Comparison of ENCODE assay signal across 28 cellular contexts in genomic region chr18:75438891-75439290, GRCh38. TPM values are rescaled to one million over a fixed set of nuclear protein-coding genes. Genes with fewer than 3 reads are reported as not detected.
"Had no signal": no experiment of that assay in that cellular context is flagged by ENCODE, and none has a peak within 500 bp of the region (broad histone marks: within the 10 kb centered on the region; RNA-seq: fewer than 3 reads in every experiment).

No MANE protein-coding gene starts in this region.

- H3K36me3 ChIP-seq: esophagus squamous epithelium, sigmoid colon, thyroid gland, WERI-Rb-1 had no signal

- ATAC-seq: activated T-cell treated with anti-CD3 and anti-CD28 coated beads, Interleukin-2, amount 50 U/mL, for 4 hours; left ventricle myocardium superior; natural killer cell treated with Interleukin-12 subunit alpha and Interleukin-12 subunit beta and Interleukin-15 and Interleukin-18, amount 100 ng/mL, for 72 hours; T-cell had no signal

- H3K9me3 ChIP-seq: esophagus squamous epithelium, sigmoid colon, thyroid gland had no signal

- DNase-seq: activated CD4-positive, CD25-positive, alpha-beta regulatory T cell treated with anti-CD3 and anti-CD28 coated beads, Interleukin-2, amount 50 U/mL, for 72 hours; activated CD8-positive, alpha-beta memory T cell treated with anti-CD3 and anti-CD28 coated beads for 24 hours; activated CD8-positive, alpha-beta memory T cell treated with anti-CD3 and anti-CD28 coated beads, Interleukin-2, amount 50 U/mL, for 48 hours; activated naive CD4-positive, alpha-beta T cell treated with Interleukin-2 at 50 U/mL for 16 hours; activated naive CD8-positive, alpha-beta T cell treated with anti-CD3 and anti-CD28 coated beads for 36 hours; activated T-cell treated with anti-CD3 and anti-CD28 coated beads, Interleukin-2, amount 50 U/mL, for 4 hours; amygdala; cortex of kidney; endodermal cell; esophagus squamous epithelium; hypothalamus; left ventricle myocardium superior; midbrain; retina; sigmoid colon; stimulated activated CD4-positive, alpha-beta T cell treated with anti-CD3 and anti-CD28 coated beads, Interleukin-4, amount 100 ng/mL, for 24 hours; stimulated activated naive CD4-positive, alpha-beta T cell treated with Interleukin-2 at 50 U/mL for 16 hours; T-cell; thyroid gland; WERI-Rb-1 had no signal

- H3K4me1 ChIP-seq: esophagus squamous epithelium, sigmoid colon, thyroid gland had no signal

- H3K4me3 ChIP-seq: esophagus squamous epithelium, sigmoid colon, thyroid gland had no signal

- H3K27me3 ChIP-seq: sigmoid colon, thyroid gland had no signal

RNA-seq across cellular contexts. Expression of gene SMIM21, which starts 11.4 kb away (rescaled TPM):
- total RNA-seq: activated naive CD8-positive, alpha-beta T cell treated with anti-CD3 and anti-CD28 coated beads for 36 hours; activated T-cell treated with anti-CD3 and anti-CD28 coated beads, Interleukin-2, amount 50 U/mL, for 4 hours; activated T-helper 2 cell treated with anti-CD3 and anti-CD28 coated beads, Interferon-gamma antibody, Interleukin-2, Interleukin-4, amounts not matched to agents 10 μg/mL and 5 μg/mL and 100 μg/mL, durations not matched to agents 14 hours and 24 hours and 36 hours; cerebellum; endodermal cell; esophagus squamous epithelium; frontal cortex; left ventricle myocardium superior; natural killer cell treated with Interleukin-12 subunit alpha and Interleukin-12 subunit beta and Interleukin-15 and Interleukin-18, amount 100 ng/mL, for 72 hours; osteocyte; progenitor cell of endocrine pancreas; sigmoid colon; subcutaneous adipose tissue; T-cell; thyroid gland; ureter had no signal
